ENCODE assay signal across 2 cellular contexts in genomic region chr3:143794793-143795462, GRCh38.
TF ChIP-seq lines count a peak whose summit lies in the region.

No MANE protein-coding gene starts in this region.

TF ChIP-seq in GM23338, 12 proteins besides CTCF, POLR2A, EP300 and RAD21:
- no peak for TF ChIP-seq CREB1 (CRISPR knock-in tag; IDR thresholded peaks at IDR 0.05; ENCODE audit: low read depth)
- no peak for TF ChIP-seq JUNB (IDR thresholded peaks at IDR 0.05; ENCODE audit: unreplicated experiment)
- no peak for TF ChIP-seq NANOG (IDR thresholded peaks at IDR 0.05; ENCODE audit: borderline replicate concordance)
- TF ChIP-seq REST (IDR thresholded peaks at IDR 0.05; ENCODE audit: unreplicated experiment): no peak
- TF ChIP-seq ZNF331 (CRISPR knock-in tag; IDR thresholded peaks at IDR 0.05; ENCODE audit: low read depth): no peak
- no peak for TF ChIP-seq ZNF462 (CRISPR knock-in tag; IDR thresholded peaks at IDR 0.05)
- no peak for TF ChIP-seq EZH2phosphoT487 (IDR thresholded peaks at IDR 0.05; ENCODE audit: unreplicated experiment)
- no peak for TF ChIP-seq EZH2 (IDR thresholded peaks at IDR 0.05; ENCODE audit: low read depth, unreplicated experiment)
- TF ChIP-seq ETS1 (IDR thresholded peaks at IDR 0.05): no peak
- TF ChIP-seq ZNF114 (CRISPR knock-in tag; IDR thresholded peaks at IDR 0.05): no peak
- no peak for TF ChIP-seq POLR2AphosphoS5 (IDR thresholded peaks at IDR 0.05; ENCODE audit: low read depth)
- TF ChIP-seq STAT1 (IDR thresholded peaks at IDR 0.05; ENCODE audit: unreplicated experiment): no peak

TF ChIP-seq in H1, 55 proteins besides CTCF, POLR2A, EP300 and RAD21:
- TF ChIP-seq CHD7 (IDR thresholded peaks at IDR 0.05; ENCODE audit: insufficient replicate concordance, low read length) (no peak), GTF2F1 (IDR thresholded peaks at IDR 0.05; ENCODE audit: borderline replicate concordance, low read depth, low read length) (no peak), SAP30 (IDR thresholded peaks at IDR 0.05; ENCODE audit: insufficient read depth, insufficient replicate concordance, low read length) (no peak), CTBP2 (IDR thresholded peaks at IDR 0.05; ENCODE audit: borderline replicate concordance, insufficient read depth, insufficient read length, low read length) (no peak), ATF3 (IDR thresholded peaks at IDR 0.05; ENCODE audit: insufficient read depth, low read depth, low read length) (no peak), TCF12 (IDR thresholded peaks at IDR 0.05; ENCODE audit: low read depth, low read length) (no peak), POU5F1 (IDR thresholded peaks at IDR 0.05; ENCODE audit: low read depth, low read length) (no peak), RXRA (IDR thresholded peaks at IDR 0.05; ENCODE audit: insufficient read depth, low read depth, low read length) (no peak), RFX5 (IDR thresholded peaks at IDR 0.05; ENCODE audit: borderline replicate concordance, low read depth, low read length) (no peak), SIN3A (conservative IDR thresholded peaks at IDR 0.05 in 1 of 2, IDR thresholded peaks at IDR 0.05 in 1 of 2; ENCODE audit: low read depth in 1 of 2, low read length in 2 of 2) (no peak), POLR2AphosphoS5 (IDR thresholded peaks at IDR 0.05; ENCODE audit: low read depth, low read length) (no peak), SUZ12 (IDR thresholded peaks at IDR 0.05; ENCODE audit: low read length) (no peak), ASH2L (IDR thresholded peaks at IDR 0.05; ENCODE audit: low read length) (no peak), SIRT6 (IDR thresholded peaks at IDR 0.05; ENCODE audit: low read length) (no peak), USF2 (IDR thresholded peaks at IDR 0.05; ENCODE audit: low read length) (no peak), HDAC2 (IDR thresholded peaks at IDR 0.05; ENCODE audit: borderline replicate concordance in 1 of 2, low read depth in 2 of 2, low read length in 2 of 2) (no peak)
TF ChIP-seq in H1: peak in this region for 0.
